Comparison of ENCODE assay signal across 8 cellular contexts in the genomic region with DNA sequence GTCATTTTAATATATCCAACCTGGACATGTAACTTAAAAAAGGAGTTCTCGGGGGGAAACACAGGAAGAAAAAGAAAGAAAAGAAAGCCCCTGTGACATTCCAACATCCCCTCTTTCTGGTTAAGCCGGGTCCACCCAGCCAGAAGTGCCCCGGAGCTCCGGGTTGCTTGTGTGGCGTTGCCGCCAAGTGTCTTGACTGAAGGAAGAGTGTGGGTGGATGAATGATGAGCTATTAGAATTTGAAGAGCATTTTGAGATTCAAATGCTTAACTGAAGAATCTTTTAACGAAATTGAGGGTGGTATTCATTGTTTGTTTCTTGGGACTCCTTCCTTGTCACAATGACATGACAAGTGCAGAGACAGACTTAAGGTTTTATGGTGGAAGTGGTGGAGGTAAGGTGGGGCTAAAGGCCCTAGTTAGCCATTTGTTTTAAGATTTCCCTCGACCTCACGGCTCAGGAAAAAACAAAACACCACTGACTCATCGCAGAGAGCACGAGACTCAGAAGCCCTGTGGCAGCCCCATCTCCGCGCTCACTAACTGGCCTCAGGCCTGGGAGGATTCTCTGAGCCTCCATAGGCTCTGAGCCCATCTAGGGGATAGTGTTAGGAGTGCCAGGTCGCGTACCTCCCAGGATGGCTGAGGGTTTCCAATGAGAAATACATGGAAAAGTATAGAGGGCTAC. TPM values are rescaled to one million over a fixed set of nuclear protein-coding genes. Genes with fewer than 3 reads are reported as not detected.
A peak's percentile ranks its signal among the peaks of the same experiment; 100 is the strongest.
DNase-seq lines count a peak whose midpoint lies in the region; ATAC-seq lines count a peak whose summit lies in the region.

No MANE protein-coding gene starts in this region.

- peaks cover 62% of the 10 kb centered on the region for H3K27me3 Mint-ChIP-seq in stimulated activated naive CD8-positive, alpha-beta T cell treated with anti-CD3 and anti-CD28 coated beads, Interleukin-15, Interleukin-2, amounts not matched to agents 100 ng/mL and 50 ng/mL, for 24 hours

- 19 to 28% methylated on average over 5 to 7 of the region's 15 CpGs for WGBS in mesodermal cell (ENCODE audit: insufficient coverage in 2 of 2), 2 experiments

- no peaks in the 10 kb centered on the region for H3K36me3 Mint-ChIP-seq in stimulated activated naive CD8-positive, alpha-beta T cell treated with anti-CD3 and anti-CD28 coated beads, Interleukin-15, Interleukin-2, amounts not matched to agents 100 ng/mL and 50 ng/mL, for 24 hours (ENCODE audit: low read depth)

- no peak for ATAC-seq in stimulated activated naive CD8-positive, alpha-beta T cell treated with anti-CD3 and anti-CD28 coated beads, Interleukin-15, Interleukin-2, amounts not matched to agents 100 U/mL and 50 U/mL, for 24 hours
- ATAC-seq in GM18867 (IDR thresholded peaks at IDR 0.05; ENCODE audit: unreplicated experiment) = no peak

- in situ Hi-C loops in G401 (cut with HindIII; ENCODE audit: low sequenced_read_pairs) = no loop called here

- H3K27ac Mint-ChIP-seq in stimulated activated naive CD8-positive, alpha-beta T cell treated with anti-CD3 and anti-CD28 coated beads, Interleukin-15, Interleukin-2, amounts not matched to agents 100 ng/mL and 50 ng/mL, for 24 hours = no peak overlapping the region

- H3K4me3 ChIP-seq in mesodermal cell (ENCODE audit: extremely low read depth, insufficient read depth, low read length, poor library complexity, severe bottlenecking) = peak overlapping the region; percentile 80

- H3K9me3 Mint-ChIP-seq in stimulated activated naive CD8-positive, alpha-beta T cell treated with anti-CD3 and anti-CD28 coated beads, Interleukin-15, Interleukin-2, amounts not matched to agents 100 ng/mL and 50 ng/mL, for 24 hours = no peaks in the 10 kb centered on the region

- no peaks in the 10 kb centered on the region for H3K9me3 ChIP-seq in mesodermal cell (ENCODE audit: control insufficient read depth, low read length)

- H3K27ac ChIP-seq in cingulate gyrus (ENCODE audit: low read depth, low read length) = peak overlapping the region; percentile 3
- peak overlapping the region; percentile 93 for H3K27ac ChIP-seq in mesodermal cell (ENCODE audit: low read depth, low read length, severe bottlenecking)

- peaks cover 6% of the 10 kb centered on the region for H3K36me3 ChIP-seq in mesodermal cell (ENCODE audit: control insufficient read depth, insufficient read depth, low read length)

- no peak for DNase-seq in stimulated activated naive CD8-positive, alpha-beta T cell treated with anti-CD3 and anti-CD28 coated beads, Interleukin-15, Interleukin-2, amounts not matched to agents 100 U/mL and 50 U/mL, for 24 hours
- DNase-seq in NCI-H526 treated with DMSO at 0.1 percent for 48 hours (lab: John Stamatoyannopoulos, UW) (no peak), DMS153 treated with DMSO at 0.1 percent for 48 hours (lab: John Stamatoyannopoulos, UW; ENCODE audit: unreplicated experiment) (no peak), G401 (ENCODE audit: low spot score) (no peak)

- peaks cover 22% of the 10 kb centered on the region for H3K4me1 ChIP-seq in mesodermal cell (ENCODE audit: control insufficient read depth, insufficient read depth, low read length, poor library complexity, severe bottlenecking)

- H3K4me1 Mint-ChIP-seq in stimulated activated naive CD8-positive, alpha-beta T cell treated with anti-CD3 and anti-CD28 coated beads, Interleukin-15, Interleukin-2, amounts not matched to agents 100 ng/mL and 50 ng/mL, for 24 hours (ENCODE audit: low read depth) = peaks cover 7% of the 10 kb centered on the region

- H3K4me3 Mint-ChIP-seq in stimulated activated naive CD8-positive, alpha-beta T cell treated with anti-CD3 and anti-CD28 coated beads, Interleukin-15, Interleukin-2, amounts not matched to agents 100 ng/mL and 50 ng/mL, for 24 hours = peak overlapping the region; percentile 71

RNA-seq across cellular contexts. Expression of gene GLI3, which starts 1.8 kb away (rescaled TPM):
- polyA plus RNA-seq in mesodermal cell (2013, experiment 1 of 2) = 35.6 TPM
- polyA plus RNA-seq in mesodermal cell (2013, experiment 2 of 2) = 31.7 TPM
- not detected in 2 replicates for total RNA-seq in G401 (2014; rRNA removed; shearing (Covaris generic))
